In genomic region chr12:27012982-27013255, GRCh38 we compare ENCODE assay signal across 10 cellular contexts. TPM values are rescaled to one million over a fixed set of nuclear protein-coding genes. Genes with fewer than 3 reads are reported as not detected.
DNase-seq lines count a peak whose midpoint lies in the region; ATAC-seq and TF ChIP-seq lines count a peak whose summit lies in the region.
"Had no signal": no experiment of that assay in that cellular context is flagged by ENCODE, and none has a peak within 500 bp of the region (broad histone marks: within the 10 kb centered on the region; RNA-seq: fewer than 3 reads in every experiment).

No MANE protein-coding gene starts in this region.

- H3K27me3 ChIP-seq in cardiac muscle cell: no peaks in the 10 kb centered on the region
- no peaks in the 10 kb centered on the region for H3K27me3 ChIP-seq in upper lobe of left lung
- H3K27me3 ChIP-seq in colonic mucosa: no peaks in the 10 kb centered on the region

- DNase-seq in cardiac muscle cell (ENCODE audit: low read depth in 1 of 2, low spot score in 1 of 2) (no peak), Right ventricle myocardium inferior (ENCODE audit: missing footprints) (no peak), kidney tubule cell (ENCODE audit: low spot score) (peak; percentile 15), upper lobe of left lung (no peak), occipital lobe (lab: John Stamatoyannopoulos, UW) (no peak), OCI-M2 (lab: John Stamatoyannopoulos, UW; ENCODE audit: unreplicated experiment) (no peak), colonic mucosa (no peak)
- DNase-seq in activated T-helper 2 cell treated with anti-CD3 and anti-CD28 coated beads, Interferon-gamma antibody, Interleukin-2, Interleukin-4, amounts not matched to agents 10 μg/mL and 5 μg/mL and 100 μg/mL, durations not matched to agents 14 hours and 24 hours and 36 hours (ENCODE audit: low spot score): no peak
- DNase-seq: amniotic stem cell, DMS153 had no signal

- TF ChIP-seq CTCF in cardiac muscle cell (IDR thresholded peaks at IDR 0.05; ENCODE audit: low read depth, low read length) (no peak), upper lobe of left lung (IDR thresholded peaks at IDR 0.05) (no peak), colonic mucosa (IDR thresholded peaks at IDR 0.05) (no peak)

- TF ChIP-seq EP300 in upper lobe of left lung (IDR thresholded peaks at IDR 0.05): no peak

- H3K4me3 ChIP-seq in cardiac muscle cell: peak overlapping the region; percentile 51
- peak overlapping the region in 2 of 4 donors; percentile 82 to 92 for H3K4me3 ChIP-seq in upper lobe of left lung
- no peak overlapping the region for H3K4me3 ChIP-seq in colonic mucosa

- H3K9me3 Mint-ChIP-seq in activated T-helper 2 cell treated with anti-CD3 and anti-CD28 coated beads, Interferon-gamma antibody, Interleukin-2, Interleukin-4, amounts not matched to agents 10 μg/mL and 5 μg/mL and 100 μg/mL, durations not matched to agents 14 hours and 24 hours and 36 hours: no peaks in the 10 kb centered on the region

- no peaks in the 10 kb centered on the region for H3K36me3 ChIP-seq in cardiac muscle cell
- H3K36me3 ChIP-seq in upper lobe of left lung: no peaks in the 10 kb centered on the region
- H3K36me3 ChIP-seq in colonic mucosa: no peaks in the 10 kb centered on the region

- no peak for ATAC-seq in Right ventricle myocardium inferior
- no peak for ATAC-seq in upper lobe of left lung (ENCODE audit: low FRiP score in 2 of 2)

- intact Hi-C loops in Right ventricle myocardium inferior (cut with DNase I): loop anchor here (10.0 kb wide), 1 partner anchor 692 kb away; no protein-coding TSS in a partner anchor
- intact Hi-C loops in activated T-helper 2 cell treated with anti-CD3 and anti-CD28 coated beads, Interferon-gamma antibody, Interleukin-2, Interleukin-4, amounts not matched to agents 10 μg/mL and 5 μg/mL and 100 μg/mL, durations not matched to agents 14 hours and 24 hours and 36 hours (cut with micrococcal nuclease): loop anchor here (5.0 to 10.0 kb wide), 3 partner anchors 41 to 266 kb away; partner anchors contain the start of gene STK38L
- intact Hi-C loops in colonic mucosa (cut with DNase I): loop anchor here (5.0 to 10.0 kb wide), 2 partner anchors 71 to 158 kb away; no protein-coding TSS in a partner anchor

- no peak overlapping the region for H3K27ac Mint-ChIP-seq in activated T-helper 2 cell treated with anti-CD3 and anti-CD28 coated beads, Interferon-gamma antibody, Interleukin-2, Interleukin-4, amounts not matched to agents 10 μg/mL and 5 μg/mL and 100 μg/mL, durations not matched to agents 14 hours and 24 hours and 36 hours

- WGBS in upper lobe of left lung, 2 donors: 47 to 52% methylated on average over 5 of the region's 5 CpGs

- H3K27me3 Mint-ChIP-seq in activated T-helper 2 cell treated with anti-CD3 and anti-CD28 coated beads, Interferon-gamma antibody, Interleukin-2, Interleukin-4, amounts not matched to agents 10 μg/mL and 5 μg/mL and 100 μg/mL, durations not matched to agents 14 hours and 24 hours and 36 hours (ENCODE audit: low read depth): no peaks in the 10 kb centered on the region

- peaks cover 63% of the 10 kb centered on the region for H3K4me1 Mint-ChIP-seq in activated T-helper 2 cell treated with anti-CD3 and anti-CD28 coated beads, Interferon-gamma antibody, Interleukin-2, Interleukin-4, amounts not matched to agents 10 μg/mL and 5 μg/mL and 100 μg/mL, durations not matched to agents 14 hours and 24 hours and 36 hours (ENCODE audit: low read depth)

- H3K9ac ChIP-seq in colonic mucosa (ENCODE audit: low read depth in 2 of 2, low read length in 2 of 2): peak overlapping the region in 1 of 2 donors; percentile 95

- H3K9me3 ChIP-seq in cardiac muscle cell (ENCODE audit: low read depth) (no peaks in the 10 kb centered on the region), upper lobe of left lung (no peaks in the 10 kb centered on the region), colonic mucosa (no peaks in the 10 kb centered on the region)

- H3K27ac ChIP-seq in cardiac muscle cell (no peak overlapping the region), upper lobe of left lung (peak overlapping the region in 3 of 4 donors; percentile 91 to 94 (median 94)), colonic mucosa (no peak overlapping the region)

- TF ChIP-seq POLR2A in upper lobe of left lung (IDR thresholded peaks at IDR 0.05): no peak

- H3K4me1 ChIP-seq in cardiac muscle cell (ENCODE audit: low read depth) (peaks cover 10% of the 10 kb centered on the region), upper lobe of left lung (peaks cover 34 to 43% (median 39%) of the 10 kb centered on the region in 4 donors), colonic mucosa (peaks cover 8% of the 10 kb centered on the region)

- H3K36me3 Mint-ChIP-seq in activated T-helper 2 cell treated with anti-CD3 and anti-CD28 coated beads, Interferon-gamma antibody, Interleukin-2, Interleukin-4, amounts not matched to agents 10 μg/mL and 5 μg/mL and 100 μg/mL, durations not matched to agents 14 hours and 24 hours and 36 hours (ENCODE audit: low read depth): peaks cover 22% of the 10 kb centered on the region

- peak overlapping the region; percentile 93 for H3K4me3 Mint-ChIP-seq in activated T-helper 2 cell treated with anti-CD3 and anti-CD28 coated beads, Interferon-gamma antibody, Interleukin-2, Interleukin-4, amounts not matched to agents 10 μg/mL and 5 μg/mL and 100 μg/mL, durations not matched to agents 14 hours and 24 hours and 36 hours (ENCODE audit: low read depth)

RNA-seq across cellular contexts. Expression of gene TM7SF3, which starts 1.3 kb away (rescaled TPM):
- 50.8 and 65.5 TPM in 2 replicates for total RNA-seq in cardiac muscle cell
- 50.1 and 51.0 TPM in 2 replicates for polyA plus RNA-seq in cardiac muscle cell
- total RNA-seq in Right ventricle myocardium inferior: 22.3 TPM
- total RNA-seq in activated T-helper 2 cell treated with anti-CD3 and anti-CD28 coated beads, Interferon-gamma antibody, Interleukin-2, Interleukin-4, amounts not matched to agents 10 μg/mL and 5 μg/mL and 100 μg/mL, durations not matched to agents 14 hours and 24 hours and 36 hours: 46.7 and 51.5 TPM in 2 replicates
- 10 to 100 TPM; 33.5 to 81.1 (median 69.2) TPM for total RNA-seq in upper lobe of left lung
- 75.8 TPM for total RNA-seq in occipital lobe
- total RNA-seq in colonic mucosa: 10 to 100 TPM; 50.0 to 59.1 TPM

RNA-seq across cellular contexts. Expression of gene MED21, which starts 9.4 kb away (rescaled TPM):
- 21.6 and 26.8 TPM in 2 replicates for total RNA-seq in cardiac muscle cell
- 27.9 and 35.5 TPM in 2 replicates for polyA plus RNA-seq in cardiac muscle cell
- total RNA-seq in Right ventricle myocardium inferior: 44.5 TPM
- 33.8 and 35.9 TPM in 2 replicates for total RNA-seq in activated T-helper 2 cell treated with anti-CD3 and anti-CD28 coated beads, Interferon-gamma antibody, Interleukin-2, Interleukin-4, amounts not matched to agents 10 μg/mL and 5 μg/mL and 100 μg/mL, durations not matched to agents 14 hours and 24 hours and 36 hours
- total RNA-seq in upper lobe of left lung: 10 to 100 TPM in 5 of 6 donors, 1 to 10 TPM in 1; 8.3 to 78.9 (median 47.0) TPM
- 151 TPM for total RNA-seq in occipital lobe
- total RNA-seq in colonic mucosa: 10 to 100 TPM; 44.5 to 45.1 TPM

Comparison
In these comparisons a context has a peak if more than half of its experiments do, and no peak if none do; other contexts are left out.
1. H3K27ac ChIP-seq: peak in upper lobe of left lung (3 of 4); none in cardiac muscle cell (single experiment) and colonic mucosa (single experiment).